In genomic region chr17:21578821-21579220, GRCh38 we compare ENCODE assay signal across 6 cellular contexts.
DNase-seq lines count a peak whose midpoint lies in the region; ATAC-seq, FAIRE-seq and TF ChIP-seq lines count a peak whose summit lies in the region.
"Not testable (repeated sequence)": the region's sequence is repeated elsewhere in the genome, so short reads cannot be mapped to it uniquely, and the experiment has no call there.

No MANE protein-coding gene starts in this region.

- TF ChIP-seq POLR2A in endothelial cell of umbilical vein (IDR thresholded peaks at IDR 0.05; ENCODE audit: low read depth, low read length) = not testable (repeated sequence)

- H3K4me1 ChIP-seq in GM23248 (ENCODE audit: insufficient read depth); endothelial cell of umbilical vein (ENCODE audit: control insufficient read depth, extremely low read depth, insufficient read depth, low read length): not testable (repeated sequence)

- not testable (repeated sequence) for H3K36me3 ChIP-seq in GM23248 (ENCODE audit: low read depth); MG63; endothelial cell of umbilical vein (ENCODE audit: control insufficient read depth in 2 of 2, extremely low read depth in 1 of 2, insufficient read depth in 2 of 2, low read length in 2 of 2)

- not testable (repeated sequence) for H3K4me3 Mint-ChIP-seq in stimulated activated memory B cell treated with anti-CD40 and anti-IgM and Interleukin-4, amounts not matched to agents 10 μg/mL and 1 μg/mL and 100 μg/mL, for 72 hours

- H3K4me2 ChIP-seq in GM23248 (ENCODE audit: unreplicated experiment); endothelial cell of umbilical vein (ENCODE audit: insufficient read depth, low read length): not testable (repeated sequence)

- dilution Hi-C loops in endothelial cell of umbilical vein (cut with MboI; ENCODE audit: extremely low pct_ligation_motif_present, low sequenced_read_pairs) = not testable (repeated sequence)

- BruUV-seq in endothelial cell of umbilical vein (replicated peaks; lab: Mats Ljungman, UMichigan) = not testable (repeated sequence)

- not testable (repeated sequence) for H3K27ac Mint-ChIP-seq in stimulated activated memory B cell treated with anti-CD40 and anti-IgM and Interleukin-4, amounts not matched to agents 10 μg/mL and 1 μg/mL and 100 μg/mL, for 72 hours

- not testable (repeated sequence) for H3K36me3 Mint-ChIP-seq in stimulated activated memory B cell treated with anti-CD40 and anti-IgM and Interleukin-4, amounts not matched to agents 10 μg/mL and 1 μg/mL and 100 μg/mL, for 72 hours

- H3K9ac ChIP-seq in GM23248; endothelial cell of umbilical vein (replicated peaks; ENCODE audit: extremely low read depth, insufficient read depth, low read length): not testable (repeated sequence)

- intact Hi-C loops in endothelial cell of umbilical vein (cut with micrococcal nuclease); Right ventricle myocardium inferior (cut with DNase I): not testable (repeated sequence)

- not testable (repeated sequence) for H2AFZ ChIP-seq in GM23248; endothelial cell of umbilical vein (ENCODE audit: low read depth, low read length)

- not testable (repeated sequence) for H3K27ac ChIP-seq in GM23248; endothelial cell of umbilical vein (ENCODE audit: insufficient read depth, low read depth, low read length)

- H3K9me2 ChIP-seq in GM23248 (ENCODE audit: insufficient read depth) = not testable (repeated sequence)

- CTCF ChIA-PET in endothelial cell of umbilical vein (lab: Charles Lee) = not testable (repeated sequence)

- ATAC-seq in Right ventricle myocardium inferior = not testable (repeated sequence)
- peak; percentile 22 for ATAC-seq in stimulated activated memory B cell treated with anti-CD40 and anti-IgM and Interleukin-4, amounts not matched to agents 10 μg/mL and 1 μg/mL and 100 μg/mL, for 72 hours

- H3K27me3 Mint-ChIP-seq in stimulated activated memory B cell treated with anti-CD40 and anti-IgM and Interleukin-4, amounts not matched to agents 10 μg/mL and 1 μg/mL and 100 μg/mL, for 72 hours = peaks cover 13% of the 10 kb centered on the region

- not testable (repeated sequence) for H3K4me1 Mint-ChIP-seq in stimulated activated memory B cell treated with anti-CD40 and anti-IgM and Interleukin-4, amounts not matched to agents 10 μg/mL and 1 μg/mL and 100 μg/mL, for 72 hours

- FAIRE-seq in endothelial cell of umbilical vein (lab: Jason Lieb, UNC) = not testable (repeated sequence)

- TF ChIP-seq CTCF in endothelial cell of umbilical vein (IDR thresholded peaks at IDR 0.05; ENCODE audit: extremely low read depth in 1 of 2, insufficient read depth in 1 of 2, low read depth in 1 of 2, low read length in 2 of 2) = not testable (repeated sequence)

- H3K4me3 ChIP-seq in GM23248; MG63; endothelial cell of umbilical vein (replicated peaks in 1 of 3; ENCODE audit: insufficient read depth in 1 of 3, low read depth in 1 of 3, low read length in 3 of 3): not testable (repeated sequence)

- in situ Hi-C loops in GM23248 (cut with MboI) = not testable (repeated sequence)

- H3K9me3 ChIP-seq in GM23248 (ENCODE audit: low read depth); MG63; endothelial cell of umbilical vein (replicated peaks; ENCODE audit: control insufficient read depth, insufficient read depth, low read length): not testable (repeated sequence)

- H4K20me1 ChIP-seq in GM23248 (ENCODE audit: insufficient read depth); endothelial cell of umbilical vein (replicated peaks; ENCODE audit: control insufficient read depth, extremely low read depth, insufficient read depth, low read length): not testable (repeated sequence)

- 0% methylated on average over 1 of the region's 1 CpG for WGBS in GM23248 (ENCODE audit: low coverage in 1 of 2, low lambda C conversion rate in 2 of 2, missing lambda C conversion rate in 2 of 2), 2 experiments

- H3F3A ChIP-seq in GM23248 (ENCODE audit: insufficient read depth) = not testable (repeated sequence)

- peak; percentile 27 for DNase-seq in ELF-1 (ENCODE audit: low read depth, low spot score)
- peak; percentile 49 for DNase-seq in GM23248
- peak; percentile 23 for DNase-seq in MG63
- not testable (repeated sequence) for DNase-seq in endothelial cell of umbilical vein (ENCODE audit: low read depth, low spot score)
- DNase-seq in Right ventricle myocardium inferior (ENCODE audit: missing footprints) = peak; percentile 51

- not testable (repeated sequence) for H3K27me3 ChIP-seq in GM23248 (replicated peaks; ENCODE audit: insufficient read depth); MG63; endothelial cell of umbilical vein (ENCODE audit: control insufficient read depth in 2 of 2, insufficient read depth in 2 of 2, low read length in 2 of 2)

- not testable (repeated sequence) for H3K9me1 ChIP-seq in endothelial cell of umbilical vein (replicated peaks; ENCODE audit: control insufficient read depth, extremely low read depth, insufficient read depth, low read length)

- H3K79me2 ChIP-seq in GM23248 (ENCODE audit: insufficient read depth); endothelial cell of umbilical vein (ENCODE audit: control insufficient read depth, insufficient read depth, low read length): not testable (repeated sequence)

- POLR2A ChIA-PET in endothelial cell of umbilical vein (lab: Charles Lee) = not testable (repeated sequence)

- H3K9me3 Mint-ChIP-seq in stimulated activated memory B cell treated with anti-CD40 and anti-IgM and Interleukin-4, amounts not matched to agents 10 μg/mL and 1 μg/mL and 100 μg/mL, for 72 hours = not testable (repeated sequence)

TF ChIP-seq in endothelial cell of umbilical vein, 7 proteins besides CTCF, POLR2A, EP300 and RAD21:
- TF ChIP-seq FOS (IDR thresholded peaks at IDR 0.05; ENCODE audit: borderline replicate concordance, insufficient read depth, low read length) = peak; percentile 49
